7 cellular contexts compared by ENCODE assay signal in genomic region chr9:68330531-68331173, GRCh38. TPM values are rescaled to one million over a fixed set of nuclear protein-coding genes. Genes with fewer than 3 reads are reported as not detected.
"Had no signal": no experiment of that assay in that cellular context is flagged by ENCODE, and none has a peak within 500 bp of the region (broad histone marks: within the 10 kb centered on the region; RNA-seq: fewer than 3 reads in every experiment).

No MANE protein-coding gene starts in this region.

RNA-seq across cellular contexts. Expression of gene PGM5, which starts 25.8 kb away (rescaled TPM):
- total RNA-seq: HepG2 had no signal
- polyA plus RNA-seq: HepG2, IgD-negative memory B cell had no signal

RNA-seq across cellular contexts. Expression of gene FOXD4L3, which starts 28.0 kb away (rescaled TPM):
- total RNA-seq: GM23248, H4, H7, HepG2, HFFc6, HT1080 had no signal
- polyA plus RNA-seq: GM23248, IgD-negative memory B cell had no signal
